Comparison of ENCODE assay signal across 8 cellular contexts in genomic region chr12:123131291-123131831, GRCh38. TPM values are rescaled to one million over a fixed set of nuclear protein-coding genes. Genes with fewer than 3 reads are reported as not detected.
DNase-seq lines count a peak whose midpoint lies in the region; ATAC-seq and TF ChIP-seq lines count a peak whose summit lies in the region.

No MANE protein-coding gene starts in this region.

- no peak for TF ChIP-seq CTCF in suprapubic skin (IDR thresholded peaks at IDR 0.05)

- peaks cover 6% of the 10 kb centered on the region for H3K36me3 Mint-ChIP-seq in activated T-cell treated with anti-CD3 and anti-CD28 coated beads, Interleukin-2, amount 50 U/mL, for 4 hours (ENCODE audit: insufficient read depth)
- H3K36me3 Mint-ChIP-seq in activated naive CD4-positive, alpha-beta T cell treated with anti-CD3 and anti-CD28 coated beads, Interleukin-2, amount 50 U/mL, for 72 hours = peaks cover 6% of the 10 kb centered on the region in 2 donors

- no peaks in the 10 kb centered on the region for H3K27me3 Mint-ChIP-seq in activated T-cell treated with anti-CD3 and anti-CD28 coated beads, Interleukin-2, amount 50 U/mL, for 4 hours (ENCODE audit: low read depth)

- no peak for TF ChIP-seq EP300 in suprapubic skin (IDR thresholded peaks at IDR 0.05)

- no peak overlapping the region for H3K4me3 ChIP-seq in suprapubic skin

- H3K4me1 ChIP-seq in suprapubic skin = peaks cover 32% of the 10 kb centered on the region

- TF ChIP-seq POLR2A in suprapubic skin (IDR thresholded peaks at IDR 0.05) = no peak
- no peak for TF ChIP-seq POLR2A in GM18505 (IDR thresholded peaks at IDR 0.05; ENCODE audit: borderline replicate concordance, extremely low read depth, insufficient read depth, insufficient read length)

- no peaks in the 10 kb centered on the region for H3K9me3 Mint-ChIP-seq in activated T-cell treated with anti-CD3 and anti-CD28 coated beads, Interleukin-2, amount 50 U/mL, for 4 hours
- peaks cover 0 to 3% of the 10 kb centered on the region in 2 donors for H3K9me3 Mint-ChIP-seq in activated naive CD4-positive, alpha-beta T cell treated with anti-CD3 and anti-CD28 coated beads, Interleukin-2, amount 50 U/mL, for 72 hours

- H3K9me3 ChIP-seq in suprapubic skin = no peaks in the 10 kb centered on the region

- peak overlapping the region; percentile 17 for H3K4me3 Mint-ChIP-seq in activated T-cell treated with anti-CD3 and anti-CD28 coated beads, Interleukin-2, amount 50 U/mL, for 4 hours

- WGBS in suprapubic skin = 65% methylated on average over 4 of the region's 4 CpGs

- peak overlapping the region; percentile 91 to 95 for H3K27ac Mint-ChIP-seq in activated naive CD4-positive, alpha-beta T cell treated with anti-CD3 and anti-CD28 coated beads, Interleukin-2, amount 50 U/mL, for 72 hours

- no peaks in the 10 kb centered on the region for H3K36me3 ChIP-seq in suprapubic skin

- peaks cover 39% of the 10 kb centered on the region for H3K4me1 Mint-ChIP-seq in activated T-cell treated with anti-CD3 and anti-CD28 coated beads, Interleukin-2, amount 50 U/mL, for 4 hours (ENCODE audit: low read depth)

- no peak for DNase-seq in activated T-cell treated with anti-CD3 and anti-CD28 coated beads, Interleukin-2, amount 50 U/mL, for 4 hours
- DNase-seq in activated T-cell treated with anti-CD3 and anti-CD28 coated beads for 4 hours = no peak
- DNase-seq in activated naive CD4-positive, alpha-beta T cell treated with anti-CD3 and anti-CD28 coated beads, Interleukin-2, amount 50 U/mL, for 72 hours (ENCODE audit: low spot score in 2 of 2) = no peak
- DNase-seq in islet precursor cell = peak; percentile 86
- DNase-seq in suprapubic skin (ENCODE audit: low spot score in 2 of 2) = no peak
- DNase-seq in stimulated activated naive CD4-positive, alpha-beta T cell (lab: John Stamatoyannopoulos, UW) = no peak
- DNase-seq in activated effector memory CD4-positive, alpha-beta T cell treated with anti-CD3 and anti-CD28 coated beads, Interleukin-2, amount 50 U/mL, for 16 hours = no peak

- H3K27ac ChIP-seq in suprapubic skin = peak overlapping the region; percentile 51

- H3K27me3 ChIP-seq in suprapubic skin = no peaks in the 10 kb centered on the region

- peak; percentile 23 to 28 for ATAC-seq in activated T-cell treated with anti-CD3 and anti-CD28 coated beads, Interleukin-2, amount 50 U/mL, for 4 hours
- peak in 1 of 2 donors; percentile 32 for ATAC-seq in activated naive CD4-positive, alpha-beta T cell treated with anti-CD3 and anti-CD28 coated beads, Interleukin-2, amount 50 U/mL, for 72 hours
- no peak for ATAC-seq in GM18505 (IDR thresholded peaks at IDR 0.05; ENCODE audit: unreplicated experiment)

RNA-seq across cellular contexts. Expression of gene PITPNM2, which starts 19.5 kb away (rescaled TPM):
- 1 to 10 TPM; 7.3 to 9.3 (median 9.2) TPM for total RNA-seq in activated T-cell treated with anti-CD3 and anti-CD28 coated beads, Interleukin-2, amount 50 U/mL, for 4 hours
- 10 to 100 TPM; 15.9 to 18.5 TPM for total RNA-seq in activated naive CD4-positive, alpha-beta T cell treated with anti-CD3 and anti-CD28 coated beads, Interleukin-2, amount 50 U/mL, for 72 hours
- total RNA-seq in suprapubic skin = 10 to 100 TPM in 1 of 4 donors, 1 to 10 TPM in 3; 5.9 to 11.8 (median 6.9) TPM
